17 cellular contexts compared by ENCODE assay signal in genomic region chr5:113548396-113548795, GRCh38. TPM values are rescaled to one million over a fixed set of nuclear protein-coding genes. Genes with fewer than 3 reads are reported as not detected.
DNase-seq lines count a peak whose midpoint lies in the region; ATAC-seq, FAIRE-seq and TF ChIP-seq lines count a peak whose summit lies in the region.
"Had no signal": no experiment of that assay in that cellular context is flagged by ENCODE, and none has a peak within 500 bp of the region (broad histone marks: within the 10 kb centered on the region; RNA-seq: fewer than 3 reads in every experiment).

No MANE protein-coding gene starts in this region.

- no peaks in the 10 kb centered on the region for H3K9me3 Mint-ChIP-seq in activated CD8-positive, alpha-beta T cell treated with anti-CD3 and anti-CD28 coated beads for 36 hours
- H3K9me3 Mint-ChIP-seq: neural crest cell had no signal

- H3K27me3 Mint-ChIP-seq in activated CD8-positive, alpha-beta T cell treated with anti-CD3 and anti-CD28 coated beads for 36 hours, result no peaks in the 10 kb centered on the region
- H3K27me3 Mint-ChIP-seq: B cell had no signal

- intact Hi-C loops in activated CD8-positive, alpha-beta T cell treated with anti-CD3 and anti-CD28 coated beads for 36 hours (cut with micrococcal nuclease), result no loop called here

- H3K36me3 Mint-ChIP-seq in activated CD8-positive, alpha-beta T cell treated with anti-CD3 and anti-CD28 coated beads for 36 hours (ENCODE audit: low read depth), result peaks cover 44% of the 10 kb centered on the region

- no peak overlapping the region for H3K27ac Mint-ChIP-seq in activated CD8-positive, alpha-beta T cell treated with anti-CD3 and anti-CD28 coated beads for 36 hours
- H3K27ac Mint-ChIP-seq: B cell had no signal

- POLR2A ChIA-PET in activated CD8-positive, alpha-beta T cell treated with anti-CD3 and anti-CD28 coated beads for 36 hours (lab: Charles Lee), result no interaction called here

- peak; percentile 25 for FAIRE-seq in RCC 7860 (lab: Jason Lieb, UNC)

- TF ChIP-seq CTCF in activated CD8-positive, alpha-beta T cell treated with anti-CD3 and anti-CD28 coated beads for 36 hours (IDR thresholded peaks at IDR 0.05), result no peak

- CTCF ChIA-PET in activated CD8-positive, alpha-beta T cell treated with anti-CD3 and anti-CD28 coated beads for 36 hours (lab: Charles Lee), result interaction anchor here (1.4 kb wide), 1 partner anchor 10 kb away, joined by 4 read pairs; no protein-coding TSS in a partner anchor

- peaks cover 13% of the 10 kb centered on the region for H3K4me1 Mint-ChIP-seq in activated CD8-positive, alpha-beta T cell treated with anti-CD3 and anti-CD28 coated beads for 36 hours (ENCODE audit: low read depth)
- H3K4me1 Mint-ChIP-seq: B cell, neural crest cell had no signal

- ATAC-seq in GM18907 (IDR thresholded peaks at IDR 0.05; ENCODE audit: unreplicated experiment), result peak; percentile 95
- peak; percentile 72 for ATAC-seq in GM21529 (IDR thresholded peaks at IDR 0.05; ENCODE audit: unreplicated experiment)
- ATAC-seq in HG03097 (IDR thresholded peaks at IDR 0.05; ENCODE audit: low FRiP score, unreplicated experiment), result peak; percentile 85
- ATAC-seq in activated CD8-positive, alpha-beta T cell treated with anti-CD3 and anti-CD28 coated beads for 36 hours, result no peak
- ATAC-seq: left cardiac atrium had no signal

- in situ Hi-C loops in ACHN (cut with HindIII; ENCODE audit: low pct_ligation_motif_present, low pct_unique_long_range_greater_than_20kb, low sequenced_read_pairs), result no loop called here
- in situ Hi-C loops in G401 (cut with HindIII; ENCODE audit: low sequenced_read_pairs), result no loop called here

- DNase-seq in RCC 7860 (ENCODE audit: low spot score), result no peak
- DNase-seq in activated CD4-positive, alpha-beta T cell treated with anti-CD3 and anti-CD28 coated beads for 4 hours, result no peak
- DNase-seq in ACHN, result no peak
- no peak for DNase-seq in activated CD8-positive, alpha-beta T cell treated with anti-CD3 and anti-CD28 coated beads for 36 hours
- DNase-seq in G401 (ENCODE audit: low spot score), result no peak
- DNase-seq: activated CD4-positive, CD25-positive, alpha-beta regulatory T cell treated with anti-CD3 and anti-CD28 coated beads, Interleukin-2, amount 50 U/mL, for 72 hours; activated effector memory CD4-positive, alpha-beta T cell treated with Interleukin-2 at 50 U/mL for 16 hours; adrenal gland; erythroblast; IMR-90; left cardiac atrium; NCI-H446 had no signal

- H3K4me3 Mint-ChIP-seq in activated CD8-positive, alpha-beta T cell treated with anti-CD3 and anti-CD28 coated beads for 36 hours, result no peak overlapping the region
- H3K4me3 Mint-ChIP-seq: B cell, neural crest cell had no signal

RNA-seq across cellular contexts. Expression of gene YTHDC2, which starts 34.9 kb away (rescaled TPM):
- 10 to 100 TPM; 26.8 to 28.2 TPM for total RNA-seq in activated CD8-positive, alpha-beta T cell treated with anti-CD3 and anti-CD28 coated beads for 36 hours
- 10.0 and 11.6 TPM in 2 replicates for total RNA-seq in G401 (2014; rRNA removed; shearing (Covaris generic))
